25 cellular contexts compared by ENCODE assay signal in genomic region chrX:3181846-3182245, GRCh38.
"Had no signal": no experiment of that assay in that cellular context is flagged by ENCODE, and none has a peak within 500 bp of the region (broad histone marks: within the 10 kb centered on the region; RNA-seq: fewer than 3 reads in every experiment).

No MANE protein-coding gene starts in this region.

- H3K4me3 ChIP-seq: adrenal gland, ascending aorta, breast epithelium, left ventricle myocardium inferior, lung, stomach, thyroid gland, upper lobe of left lung, vagina had no signal

- ATAC-seq: activated CD8-positive, alpha-beta T cell treated with anti-CD3 and anti-CD28 coated beads for 36 hours; activated T-cell treated with anti-CD3 and anti-CD28 coated beads, Interleukin-2, amount 50 U/mL, for 72 hours; esophagus mucosa; sciatic nerve; stimulated activated naive B cell treated with anti-CD40 and anti-IgM and Interleukin-4, amounts not matched to agents 10 μg/mL and 1 μg/mL and 100 μg/mL, for 72 hours had no signal

- DNase-seq: activated B cell treated with CpG ODN at 0.5 μM for 24 hours; activated CD4-positive, alpha-beta T cell treated with anti-CD3 and anti-CD28 coated beads, Interleukin-2, amount 50 U/mL, for 1 hour; activated CD8-positive, alpha-beta T cell treated with anti-CD3 and anti-CD28 coated beads for 36 hours; activated naive CD4-positive, alpha-beta T cell treated with Interleukin-2 at 50 U/mL for 16 hours; activated T-cell treated with anti-CD3 and anti-CD28 coated beads, Interleukin-2, amount 50 U/mL, for 72 hours; adrenal gland; central memory CD4-positive, alpha-beta T cell; endodermal cell; left ventricle myocardium inferior; mesendoderm; small intestine; stimulated activated CD4-positive, alpha-beta T cell treated with anti-CD3 and anti-CD28 coated beads, Interleukin-1b, Interleukin-23, amount 100 ng/mL, for 48 hours; stimulated activated CD4-positive, alpha-beta T cell treated with anti-CD3 and anti-CD28 coated beads, Interleukin-4, amount 100 ng/mL, for 4 hours; stimulated activated CD8-positive, alpha-beta memory T cell treated with anti-CD3 and anti-CD28 coated beads, Interleukin-4, amount 100 ng/mL, for 48 hours; stimulated activated naive B cell treated with anti-CD40 and anti-IgM and Interleukin-4, amounts not matched to agents 10 μg/mL and 1 μg/mL and 100 μg/mL, for 72 hours; stomach; T-helper 1 cell; thyroid gland; upper lobe of left lung had no signal
